9 cellular contexts compared by ENCODE assay signal in the genomic region with DNA sequence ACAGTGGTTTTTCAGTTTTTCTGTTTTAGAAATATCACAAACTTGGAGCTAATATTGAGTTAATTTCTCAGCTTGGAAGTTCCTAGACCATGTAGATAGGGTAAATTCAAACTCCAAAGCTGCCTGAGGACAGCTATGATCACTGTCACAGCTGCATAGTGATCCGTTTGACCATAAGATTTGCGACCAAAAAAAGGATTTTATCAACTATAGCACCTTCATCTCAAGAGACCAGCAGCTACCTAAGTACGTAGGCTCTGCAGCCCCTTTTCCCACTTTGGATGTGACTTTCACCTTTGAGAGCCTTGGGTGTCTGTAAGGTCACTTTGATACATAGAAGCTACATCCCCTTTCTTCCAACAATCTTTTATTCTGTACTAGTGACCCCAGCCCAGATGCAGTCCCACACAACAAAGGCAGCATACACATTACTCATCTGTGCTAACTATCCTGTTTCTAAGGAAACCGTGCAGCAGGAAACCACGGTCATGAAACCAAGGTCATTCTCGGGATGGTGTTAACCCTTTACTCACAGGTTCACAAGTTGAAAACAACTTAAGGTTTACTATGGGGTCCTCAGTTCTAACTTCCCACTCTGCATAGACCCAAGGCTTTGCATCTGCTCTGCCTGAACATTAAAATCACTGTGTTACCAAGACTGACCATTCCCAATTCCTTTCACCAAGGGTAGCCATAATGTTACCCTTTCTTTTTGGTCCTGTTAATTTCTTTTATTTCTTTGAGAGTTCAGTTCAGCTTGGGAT.
DNase-seq lines count a peak whose midpoint lies in the region; ATAC-seq and TF ChIP-seq lines count a peak whose summit lies in the region.
"Had no signal": no experiment of that assay in that cellular context is flagged by ENCODE, and none has a peak within 500 bp of the region (broad histone marks: within the 10 kb centered on the region; RNA-seq: fewer than 3 reads in every experiment).

No MANE protein-coding gene starts in this region.

- H3K36me3 Mint-ChIP-seq in type B pancreatic cell = peaks cover 33% of the 10 kb centered on the region

- H3K4me3 ChIP-seq in RWPE2 (ENCODE audit: severe bottlenecking) = no peak overlapping the region
- H3K4me3 ChIP-seq in fibroblast of villous mesenchyme (ENCODE audit: low read depth, low read length) = no peak overlapping the region

- H3K27me3 ChIP-seq in RWPE2 (ENCODE audit: insufficient read depth, poor library complexity, severe bottlenecking) = no peaks in the 10 kb centered on the region

- peak overlapping the region; percentile 5 for H3K27ac ChIP-seq in RWPE2 (ENCODE audit: poor library complexity, severe bottlenecking)

- no peaks in the 10 kb centered on the region for H3K9me3 Mint-ChIP-seq in type B pancreatic cell

- DNase-seq in stimulated activated CD4-positive, alpha-beta T cell treated with anti-CD3 and anti-CD28 coated beads, Interleukin-12 subunit alpha, Interleukin-12 subunit beta, amount 100 ng/mL, for 48 hours (ENCODE audit: low read depth in 2 of 3, low spot score in 1 of 3) = peak in 2 of 3 donors; percentile 1 to 2
- no peak for DNase-seq in stimulated activated CD4-positive, alpha-beta T cell treated with anti-CD3 and anti-CD28 coated beads, Interleukin-4, amount 100 ng/mL, for 24 hours
- DNase-seq in RWPE2 (ENCODE audit: low spot score) (no peak), fibroblast of villous mesenchyme (ENCODE audit: low read depth) (peak; percentile 74), type B pancreatic cell (ENCODE audit: extremely low spot score, unreplicated experiment) (no peak)

- ATAC-seq in RWPE2 (ENCODE audit: low read depth) = peak; percentile 76; the same call in 2 of the 3 replicates
- no peak for ATAC-seq in HG02884 (IDR thresholded peaks at IDR 0.05; ENCODE audit: unreplicated experiment)
- no peak for ATAC-seq in HG03460 (IDR thresholded peaks at IDR 0.05; ENCODE audit: unreplicated experiment)
- ATAC-seq in HG03280 (IDR thresholded peaks at IDR 0.05; ENCODE audit: unreplicated experiment) = no peak

- TF ChIP-seq CTCF in RWPE2 (IDR thresholded peaks at IDR 0.05; ENCODE audit: poor library complexity, severe bottlenecking) = no peak
- no peak for TF ChIP-seq CTCF in fibroblast of villous mesenchyme (IDR thresholded peaks at IDR 0.05; ENCODE audit: insufficient read depth, low read depth, low read length)
- no peak for TF ChIP-seq CTCF in type B pancreatic cell (conservative IDR thresholded peaks at IDR 0.05)

- peaks cover 25% of the 10 kb centered on the region for H3K4me1 Mint-ChIP-seq in type B pancreatic cell (ENCODE audit: unreplicated experiment)

- no peaks in the 10 kb centered on the region for H3K9me3 ChIP-seq in RWPE2 (ENCODE audit: severe bottlenecking)

- H3K27ac Mint-ChIP-seq in type B pancreatic cell = peak overlapping the region; percentile 6
- H3K27ac Mint-ChIP-seq: T-helper 1 cell treated with Interleukin-12 subunit alpha and Interleukin-12 subunit beta and Interleukin-4 antibody, amounts not matched to agents 30 μg/mL and 1 μg/mL, for 36 hours had no signal

- H3K27me3 Mint-ChIP-seq in type B pancreatic cell = no peaks in the 10 kb centered on the region

- peaks cover 16% of the 10 kb centered on the region for H3K4me1 ChIP-seq in RWPE2 (ENCODE audit: insufficient read depth, poor library complexity, severe bottlenecking)

- H3K4me3 Mint-ChIP-seq in type B pancreatic cell = peak overlapping the region; percentile 55
- H3K4me3 Mint-ChIP-seq: T-helper 1 cell treated with Interleukin-12 subunit alpha and Interleukin-12 subunit beta and Interleukin-4 antibody, amounts not matched to agents 30 μg/mL and 1 μg/mL, for 36 hours had no signal

- H3K36me3 ChIP-seq in RWPE2 (ENCODE audit: low read depth) = peaks cover 19% of the 10 kb centered on the region; the same call in 1 of the 2 replicates

Comparison
In these comparisons a context has a peak if more than half of its experiments do, and no peak if none do; other contexts are left out.
1. DNase-seq: peak in stimulated activated CD4-positive, alpha-beta T cell treated with anti-CD3 and anti-CD28 coated beads, Interleukin-12 subunit alpha, Interleukin-12 subunit beta, amount 100 ng/mL, for 48 hours (2 of 3) and fibroblast of villous mesenchyme (single experiment); none in stimulated activated CD4-positive, alpha-beta T cell treated with anti-CD3 and anti-CD28 coated beads, Interleukin-4, amount 100 ng/mL, for 24 hours (single experiment), RWPE2 (single experiment) and type B pancreatic cell (single experiment).